In genomic region chrX:103918050-103918449, GRCh38 we compare ENCODE assay signal across 8 cellular contexts. TPM values are rescaled to one million over a fixed set of nuclear protein-coding genes. Genes with fewer than 3 reads are reported as not detected.
DNase-seq lines count a peak whose midpoint lies in the region; ATAC-seq and TF ChIP-seq lines count a peak whose summit lies in the region.

No MANE protein-coding gene starts in this region.

- H3K36me3 ChIP-seq in esophagus muscularis mucosa (no peaks in the 10 kb centered on the region), muscle layer of colon (ENCODE audit: insufficient read depth, low read length) (no peaks in the 10 kb centered on the region), stomach (no peaks in the 10 kb centered on the region)

- H3K27me3 ChIP-seq in esophagus muscularis mucosa: no peaks in the 10 kb centered on the region
- no peaks in the 10 kb centered on the region for H3K27me3 ChIP-seq in muscle layer of colon (ENCODE audit: control insufficient read depth in 1 of 2, insufficient read depth in 2 of 2, low read length in 2 of 2)
- peaks cover 0 to 11% (median 0%) of the 10 kb centered on the region in 3 donors for H3K27me3 ChIP-seq in stomach

- 23% methylated on average over 18 of the region's 18 CpGs for WGBS in esophagus muscularis mucosa
- WGBS in stomach, 5 donors: 1 to 24% (median 8%) methylated on average over 13 to 18 of the region's 18 CpGs

- TF ChIP-seq POLR2A in esophagus muscularis mucosa (IDR thresholded peaks at IDR 0.05; ENCODE audit: low read depth): no peak
- TF ChIP-seq POLR2A in stomach (IDR thresholded peaks at IDR 0.05): no peak

- peaks cover 0 to 5% (median 2%) of the 10 kb centered on the region in 4 donors for H3K4me1 ChIP-seq in esophagus muscularis mucosa
- no peaks in the 10 kb centered on the region for H3K4me1 ChIP-seq in muscle layer of colon (ENCODE audit: insufficient read depth, low read length)
- H3K4me1 ChIP-seq in stomach: peaks cover 0 to 8% (median 2%) of the 10 kb centered on the region in 4 donors

- TF ChIP-seq EP300 in esophagus muscularis mucosa (IDR thresholded peaks at IDR 0.05) (no peak), stomach (IDR thresholded peaks at IDR 0.05) (no peak)

- H3K27ac ChIP-seq in 22Rv1 (peak overlapping the region; percentile 67), esophagus muscularis mucosa (replicated peaks in 1 of 4) (peak overlapping the region; percentile 81 to 89 (median 84)), muscle layer of colon (ENCODE audit: low read depth, low read length) (no peak overlapping the region), stomach (peak overlapping the region in 3 of 5 donors; percentile 81 to 84 (median 82))

- intact Hi-C loops in esophagus muscularis mucosa (cut with DNase I): no loop called here
- intact Hi-C loops in stomach (cut with DNase I; ENCODE audit: low total_unique reads): no loop called here

- ATAC-seq in HG03460 (IDR thresholded peaks at IDR 0.05; ENCODE audit: unreplicated experiment): peak; percentile 34

- H3K9me3 ChIP-seq in esophagus muscularis mucosa: no peaks in the 10 kb centered on the region
- H3K9me3 ChIP-seq in muscle layer of colon (ENCODE audit: low read length): no peaks in the 10 kb centered on the region
- peaks cover 0 to 5% (median 0%) of the 10 kb centered on the region in 4 donors for H3K9me3 ChIP-seq in stomach

- DNase-seq in NCI-H524 treated with DMSO at 0.1 percent for 48 hours (lab: John Stamatoyannopoulos, UW) (peak; percentile 85), activated T-cell treated with anti-CD3 and anti-CD28 coated beads for 24 hours (ENCODE audit: low read depth) (peak; percentile 22), esophagus muscularis mucosa (ENCODE audit: extremely low spot score) (peak; percentile 91), stomach (peak; percentile 45)

- no peak overlapping the region for H3K9ac ChIP-seq in muscle layer of colon (ENCODE audit: low read length)

- H3K4me3 ChIP-seq in esophagus muscularis mucosa (peak overlapping the region; percentile 59 to 70 (median 66)), muscle layer of colon (ENCODE audit: low read depth in 1 of 2, low read length in 2 of 2) (peak overlapping the region; percentile 49 to 57), stomach (peak overlapping the region; percentile 54 to 61 (median 58))

- peak; percentile 62 for TF ChIP-seq CTCF in 22Rv1 (IDR thresholded peaks at IDR 0.05)
- peak; percentile 63 for TF ChIP-seq CTCF in GM12873 (IDR thresholded peaks at IDR 0.05; ENCODE audit: insufficient read depth, low read depth, low read length, missing control alignments)
- TF ChIP-seq CTCF in esophagus muscularis mucosa (IDR thresholded peaks at IDR 0.05): peak; percentile 39 to 61 (median 41)
- peak in 3 of 7 experiments; percentile 30 to 47 (median 32) for TF ChIP-seq CTCF in stomach (IDR thresholded peaks at IDR 0.05)

RNA-seq across cellular contexts. Expression of gene TMSB15B, which starts 44.4 kb away (rescaled TPM):
- total RNA-seq in esophagus muscularis mucosa (10 to 100 TPM in 1 of 4 donors, 1 to 10 TPM in 3; 3.6 to 10.8 (median 5.1) TPM), stomach (1 to 10 TPM in 2 of 5 donors, not detected in 3; 3.8 to 8.8 TPM)
- 1 to 10 TPM; 5.3 to 9.6 (median 5.7) TPM for polyA plus RNA-seq in stomach

Comparison
In these comparisons a context has a peak if more than half of its experiments do, and no peak if none do; other contexts are left out.
1. DNase-seq: peak in every context shown above with its lines; median percentile 91 in esophagus muscularis mucosa; 85 in NCI-H524 treated with DMSO at 0.1 percent for 48 hours; 45 in stomach; 22 in activated T-cell treated with anti-CD3 and anti-CD28 coated beads for 24 hours.